12 cellular contexts compared by ENCODE assay signal in genomic region chr13:113927661-113928581, GRCh38. TPM values are rescaled to one million over a fixed set of nuclear protein-coding genes. Genes with fewer than 3 reads are reported as not detected.
DNase-seq lines count a peak whose midpoint lies in the region; ATAC-seq and TF ChIP-seq lines count a peak whose summit lies in the region.
"Had no signal": no experiment of that assay in that cellular context is flagged by ENCODE, and none has a peak within 500 bp of the region (broad histone marks: within the 10 kb centered on the region; RNA-seq: fewer than 3 reads in every experiment).

No MANE protein-coding gene starts in this region.

- intact Hi-C loops in Calu3 (cut with micrococcal nuclease; ENCODE audit: unreplicated experiment) = no loop called here

- H3K4me1 ChIP-seq in SJSA1 (replicated peaks) = peaks cover 31% of the 10 kb centered on the region
- peaks cover 34% of the 10 kb centered on the region for H3K4me1 ChIP-seq in osteoblast (ENCODE audit: insufficient read depth, low read length)
- H3K4me1 ChIP-seq: BLaER1, HAP-1 had no signal

- H3K27ac ChIP-seq in AG04450 (ENCODE audit: low read depth, low read length) (peak overlapping the region; percentile 97), SJSA1 (peak overlapping the region; percentile 4), osteoblast (ENCODE audit: low read depth, low read length) (peak overlapping the region; percentile 69)
- H3K27ac ChIP-seq: BLaER1 had no signal

- H2AFZ ChIP-seq in osteoblast (ENCODE audit: low read length) = no peak overlapping the region

- no peak overlapping the region for H3K27ac Mint-ChIP-seq in Calu3 (ENCODE audit: unreplicated experiment)

- H3K36me3 Mint-ChIP-seq in Calu3 (ENCODE audit: insufficient read depth, unreplicated experiment) = no peaks in the 10 kb centered on the region

- no peaks in the 10 kb centered on the region for H3K36me3 ChIP-seq in SJSA1
- H3K36me3 ChIP-seq in osteoblast (ENCODE audit: insufficient read depth, low read length) = no peaks in the 10 kb centered on the region
- H3K36me3 ChIP-seq: adrenal gland, BLaER1, HAP-1 had no signal

- H4K20me1 ChIP-seq in osteoblast (ENCODE audit: insufficient read depth, low read length) = no peaks in the 10 kb centered on the region
- H4K20me1 ChIP-seq: BLaER1 had no signal

- H3K4me2 ChIP-seq in osteoblast (ENCODE audit: insufficient read depth, low read length) = peak overlapping the region; percentile 55
- H3K4me2 ChIP-seq: BLaER1 had no signal

- no peaks in the 10 kb centered on the region for H3K9me3 Mint-ChIP-seq in Calu3 (ENCODE audit: low read depth, unreplicated experiment)

- H3K4me1 Mint-ChIP-seq in Calu3 (ENCODE audit: low read depth, unreplicated experiment) = no peaks in the 10 kb centered on the region

- H3K9me3 ChIP-seq in AG04450 (ENCODE audit: control insufficient read depth, insufficient read depth, low read length) (peaks cover 21% of the 10 kb centered on the region), SJSA1 (replicated peaks) (0 out of 2 replicates have a peak, but pooled peaks cover 3% of the 10 kb centered on the region), osteoblast (ENCODE audit: low read depth, low read length) (no peaks in the 10 kb centered on the region)
- H3K9me3 ChIP-seq: adrenal gland, BLaER1, HAP-1 had no signal

- no peak overlapping the region for H3K4me3 ChIP-seq in AG04450 (ENCODE audit: low read depth, low read length)
- H3K4me3 ChIP-seq in SJSA1 = no peak overlapping the region
- H3K4me3 ChIP-seq in osteoblast (ENCODE audit: insufficient read depth, low read length) = peak overlapping the region; percentile 33
- H3K4me3 ChIP-seq: adrenal gland, BLaER1, HAP-1 had no signal

- DNase-seq in AG04450 (ENCODE audit: low read depth, low spot score) = peak; percentile 96
- DNase-seq in SJSA1 (ENCODE audit: low read depth in 1 of 2, low spot score in 2 of 2) = peak; percentile 99
- peak; percentile 80 for DNase-seq in fibroblast of the conjunctiva (ENCODE audit: low read depth)
- DNase-seq in osteoblast (ENCODE audit: insufficient read length, low spot score, missing footprints) = peak; percentile 98
- DNase-seq in activated CD4-positive, alpha-beta T cell treated with anti-CD3 and anti-CD28 coated beads, Interleukin-2, amount 50 U/mL, for 48 hours = no peak
- DNase-seq in activated naive CD4-positive, alpha-beta T cell treated with anti-CD3 and anti-CD28 coated beads, Interleukin-2, amount 50 U/mL, for 16 hours = no peak
- DNase-seq in Calu3 = no peak
- DNase-seq: NCI-H748 treated with DMSO at 0.1 percent for 48 hours had no signal

- no TSS peak for BruUV-seq in Calu3 (replicated peaks; lab: Mats Ljungman, UMichigan)

- CTCF ChIA-PET in AG04450 (lab: Charles Lee) = no interaction called here
- CTCF ChIA-PET in Calu3 (lab: Charles Lee) = no interaction called here

- no peak for ATAC-seq in HG02642 (IDR thresholded peaks at IDR 0.05; ENCODE audit: poor library complexity, unreplicated experiment)

- H3K27me3 Mint-ChIP-seq in Calu3 (ENCODE audit: unreplicated experiment) = peaks cover 10% of the 10 kb centered on the region

- POLR2A ChIA-PET in AG04450 (lab: Yijun Ruan, JAX) = interaction anchor here (0.6 to 2.7 kb wide), 8 partner anchors 11 to 137 kb away, joined by 4 to 9 read pairs (median 6); no protein-coding TSS in a partner anchor

- H3K79me2 ChIP-seq in osteoblast (ENCODE audit: insufficient read depth, low read length) = no peaks in the 10 kb centered on the region

- no peak overlapping the region for H3K4me3 Mint-ChIP-seq in Calu3 (ENCODE audit: low read depth, unreplicated experiment)

- no peaks in the 10 kb centered on the region for H3K27me3 ChIP-seq in AG04450 (ENCODE audit: control insufficient read depth, insufficient read depth, low read length)
- no peaks in the 10 kb centered on the region for H3K27me3 ChIP-seq in SJSA1 (replicated peaks)
- no peaks in the 10 kb centered on the region for H3K27me3 ChIP-seq in osteoblast (ENCODE audit: insufficient read depth, low read length)
- H3K27me3 ChIP-seq: adrenal gland, BLaER1 had no signal

- TF ChIP-seq CTCF in AG04450 (IDR thresholded peaks at IDR 0.05; ENCODE audit: low read depth, low read length) = no peak
- no peak for TF ChIP-seq CTCF in osteoblast (IDR thresholded peaks at IDR 0.05; ENCODE audit: extremely low read depth, low read depth, low read length)
- no peak for TF ChIP-seq CTCF in Calu3 (IDR thresholded peaks at IDR 0.05; ENCODE audit: unreplicated experiment)

RNA-seq across cellular contexts. Expression of gene C13orf46, which starts 46.0 kb away (rescaled TPM):
- polyA plus RNA-seq in AG04450 (2011; rRNA removed) = 0.35 and 0.51 TPM in 2 replicates
- 0.70 and 1.7 TPM in 2 replicates for polyA minus RNA-seq in AG04450 (2011; rRNA and poly(A)+ RNA removed)
- not detected in 2 replicates for total RNA-seq in SJSA1 (2014; rRNA removed; shearing (Covaris generic))
- total RNA-seq in osteoblast (0.36 and 0.59 TPM in 2 replicates), Calu3 (2022) (0.29 and 0.33 TPM in 2 replicates)

Comparison
In these comparisons a context has a peak if more than half of its experiments do, and no peak if none do; other contexts are left out.
1. DNase-seq: peak in AG04450 (single experiment), SJSA1 (2 of 2), fibroblast of the conjunctiva (single experiment) and osteoblast (single experiment); none in activated CD4-positive, alpha-beta T cell treated with anti-CD3 and anti-CD28 coated beads, Interleukin-2, amount 50 U/mL, for 48 hours (0 of 2), activated naive CD4-positive, alpha-beta T cell treated with anti-CD3 and anti-CD28 coated beads, Interleukin-2, amount 50 U/mL, for 16 hours (single experiment) and Calu3 (single experiment).
2. H3K27ac ChIP-seq: peak in every context shown above with its lines; median percentile 97 in AG04450; 69 in osteoblast; 4 in SJSA1.